ENCODE assay signal across 19 cellular contexts in the genomic region with DNA sequence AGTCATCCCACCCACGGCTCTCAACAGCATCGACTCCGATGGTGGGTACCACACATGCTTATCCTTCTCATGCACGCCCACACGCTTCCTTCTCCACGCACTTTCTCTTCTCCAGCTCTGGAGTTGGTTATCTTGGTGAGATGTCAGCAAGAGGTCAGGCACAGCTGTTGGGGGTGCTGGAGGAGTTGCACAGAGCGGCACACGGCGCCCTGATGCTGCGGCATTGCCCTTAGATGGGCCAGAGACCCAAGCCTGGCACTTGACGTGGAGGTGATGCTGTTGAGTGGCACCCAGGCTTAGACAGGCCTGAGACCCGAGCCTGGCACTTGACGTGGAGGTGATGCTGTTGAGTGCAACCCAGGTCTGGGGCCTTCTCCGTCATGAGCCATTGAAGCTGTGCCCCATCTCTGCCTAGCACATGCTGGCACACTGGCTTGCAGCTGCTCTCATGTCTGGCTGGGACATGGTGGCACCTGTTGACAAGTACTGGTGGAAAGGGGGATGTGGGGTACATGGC.
DNase-seq lines count a peak whose midpoint lies in the region; ATAC-seq and TF ChIP-seq lines count a peak whose summit lies in the region.
"Had no signal": no experiment of that assay in that cellular context is flagged by ENCODE, and none has a peak within 500 bp of the region (broad histone marks: within the 10 kb centered on the region; RNA-seq: fewer than 3 reads in every experiment).

No MANE protein-coding gene starts in this region.

- no peaks in the 10 kb centered on the region for H3K27me3 Mint-ChIP-seq in T-helper 17 cell
- no peaks in the 10 kb centered on the region for H3K27me3 Mint-ChIP-seq in stimulated activated naive B cell treated with anti-CD40 and anti-IgM and Interleukin-4, amounts not matched to agents 10 μg/mL and 1 μg/mL and 100 μg/mL, for 72 hours
- H3K27me3 Mint-ChIP-seq: CD4-positive, CD25-positive, alpha-beta regulatory T cell had no signal

- peaks cover 10% of the 10 kb centered on the region for H3K36me3 Mint-ChIP-seq in T-helper 17 cell (ENCODE audit: low read depth)
- H3K36me3 Mint-ChIP-seq in stimulated activated naive B cell treated with anti-CD40 and anti-IgM and Interleukin-4, amounts not matched to agents 10 μg/mL and 1 μg/mL and 100 μg/mL, for 72 hours, result peaks cover 52 to 67% of the 10 kb centered on the region in 2 donors

- peaks cover 12% of the 10 kb centered on the region for H3K4me1 Mint-ChIP-seq in T-helper 17 cell
- H3K4me1 Mint-ChIP-seq in stimulated activated naive B cell treated with anti-CD40 and anti-IgM and Interleukin-4, amounts not matched to agents 10 μg/mL and 1 μg/mL and 100 μg/mL, for 72 hours, result peaks cover 38 to 54% of the 10 kb centered on the region in 2 donors

- H3K27ac ChIP-seq in heart right ventricle, result peak overlapping the region in 2 of 10 donors; percentile 36 to 55
- H3K27ac ChIP-seq: GM23248, RWPE1, SJSA1 had no signal

- no peak overlapping the region for H3K4me3 Mint-ChIP-seq in T-helper 17 cell
- no peak overlapping the region for H3K4me3 Mint-ChIP-seq in stimulated activated naive B cell treated with anti-CD40 and anti-IgM and Interleukin-4, amounts not matched to agents 10 μg/mL and 1 μg/mL and 100 μg/mL, for 72 hours
- H3K4me3 Mint-ChIP-seq: CD4-positive, CD25-positive, alpha-beta regulatory T cell had no signal

- peak overlapping the region; percentile 60 for H3K27ac Mint-ChIP-seq in T-helper 17 cell
- H3K27ac Mint-ChIP-seq in stimulated activated naive B cell treated with anti-CD40 and anti-IgM and Interleukin-4, amounts not matched to agents 10 μg/mL and 1 μg/mL and 100 μg/mL, for 72 hours, result peak overlapping the region; percentile 80

- WGBS in heart right ventricle, 2 donors, result 80 to 82% methylated on average over 14 of the region's 14 CpGs

- intact Hi-C loops in left cardiac atrium (cut with DNase I), result no loop called here
- intact Hi-C loops in heart right ventricle (cut with DNase I), result loop anchor here in 1 of 10 donors (2.0 kb wide), 1 partner anchor 19 kb away; no protein-coding TSS in a partner anchor

- no peaks in the 10 kb centered on the region for H3K27me3 ChIP-seq in heart right ventricle
- H3K27me3 ChIP-seq: SJSA1 had no signal

- no peaks in the 10 kb centered on the region for H3K9me3 Mint-ChIP-seq in stimulated activated naive B cell treated with anti-CD40 and anti-IgM and Interleukin-4, amounts not matched to agents 10 μg/mL and 1 μg/mL and 100 μg/mL, for 72 hours
- H3K9me3 Mint-ChIP-seq: CD4-positive, CD25-positive, alpha-beta regulatory T cell had no signal

- ATAC-seq in left cardiac atrium (peak; percentile 7 to 9), heart right ventricle (no peak), T-helper 17 cell (no peak), HG03571 (IDR thresholded peaks at IDR 0.05; ENCODE audit: unreplicated experiment) (no peak), GM21825 (IDR thresholded peaks at IDR 0.05; ENCODE audit: unreplicated experiment) (no peak)
- ATAC-seq in stimulated activated naive B cell treated with anti-CD40 and anti-IgM and Interleukin-4, amounts not matched to agents 10 μg/mL and 1 μg/mL and 100 μg/mL, for 72 hours (replicated peaks), result no peak

- peaks cover 0 to 83% (median 12%) of the 10 kb centered on the region in 9 donors for H3K36me3 ChIP-seq in heart right ventricle

- H3K9me3 ChIP-seq in heart right ventricle (no peaks in the 10 kb centered on the region), T-helper 17 cell (ENCODE audit: control insufficient read depth, low read length, poor library complexity, severe bottlenecking) (no peaks in the 10 kb centered on the region)
- H3K9me3 ChIP-seq: SJSA1 had no signal

- peaks cover 6 to 67% (median 34%) of the 10 kb centered on the region in 9 donors for H3K4me1 ChIP-seq in heart right ventricle
- H3K4me1 ChIP-seq: SJSA1 had no signal

- no peak overlapping the region for H3K4me3 ChIP-seq in heart right ventricle
- H3K4me3 ChIP-seq: GM23248, SJSA1 had no signal

- DNase-seq in left cardiac atrium (no peak), heart right ventricle (no peak), T-helper 17 cell (no peak), mesenteric fat pad (ENCODE audit: low spot score) (peak; percentile 41), HuH-7.5 (ENCODE audit: low spot score) (no peak)
- DNase-seq in stimulated activated naive B cell treated with anti-CD40 and anti-IgM and Interleukin-4, amounts not matched to agents 10 μg/mL and 1 μg/mL and 100 μg/mL, for 72 hours, result no peak
- DNase-seq: ACHN; CD4-positive, CD25-positive, alpha-beta regulatory T cell; DMS79 treated with DMSO at 0.1 percent for 48 hours; GM23248; HCEC 1CT; KG1; NCI-H1436 treated with DMSO at 0.1 percent for 48 hours; NCI-H2029 treated with DMSO at 0.1 percent for 48 hours; NCI-H748 treated with DMSO at 0.1 percent for 48 hours had no signal

- TF ChIP-seq CTCF in heart right ventricle (IDR thresholded peaks at IDR 0.05), result no peak

Comparison
In these comparisons a context has a peak if more than half of its experiments do, and no peak if none do; other contexts are left out.
1. ATAC-seq: peak in left cardiac atrium (2 of 2); none in heart right ventricle (0 of 8), T-helper 17 cell (single experiment), stimulated activated naive B cell treated with anti-CD40 and anti-IgM and Interleukin-4, amounts not matched to agents 10 μg/mL and 1 μg/mL and 100 μg/mL, for 72 hours (0 of 2), HG03571 (single experiment) and GM21825 (single experiment).